ENCODE assay signal across 20 cellular contexts in genomic region chr16:57818377-57819055, GRCh38. TPM values are rescaled to one million over a fixed set of nuclear protein-coding genes. Genes with fewer than 3 reads are reported as not detected.
DNase-seq lines count a peak whose midpoint lies in the region; ATAC-seq and TF ChIP-seq lines count a peak whose summit lies in the region.
"Had no signal": no experiment of that assay in that cellular context is flagged by ENCODE, and none has a peak within 500 bp of the region (broad histone marks: within the 10 kb centered on the region; RNA-seq: fewer than 3 reads in every experiment).

No MANE protein-coding gene starts in this region.

- no peak overlapping the region for H3K4me3 ChIP-seq in right cardiac atrium (ENCODE audit: low read length)
- H3K4me3 ChIP-seq: coronary artery, gastrocnemius medialis, GM12878 had no signal

- no peak for TF ChIP-seq POLR2A in erythroblast (IDR thresholded peaks at IDR 0.05; ENCODE audit: low read length)

- H3K36me3 Mint-ChIP-seq in dendritic cell treated with granulocyte-macrophage colony-stimulating factor and Interleukin-4, amounts not matched to agents 40 ng/mL and 50 ng/mL, for 4 days (ENCODE audit: low read depth) = no peaks in the 10 kb centered on the region
- H3K36me3 Mint-ChIP-seq: activated naive CD4-positive, alpha-beta T cell treated with anti-CD3 and anti-CD28 coated beads, Interleukin-2, amount 50 U/mL, for 24 hours; CD8-positive, alpha-beta T cell; stimulated activated naive B cell treated with anti-CD40 and anti-IgM and Interleukin-4, amounts not matched to agents 10 μg/mL and 1 μg/mL and 100 μg/mL, for 72 hours; type B pancreatic cell had no signal

- H3K9me3 ChIP-seq in right cardiac atrium (ENCODE audit: control insufficient read depth, low read length) = no peaks in the 10 kb centered on the region
- H3K9me3 ChIP-seq: gastrocnemius medialis had no signal

- WGBS in right cardiac atrium = 87% methylated on average over 8 of the region's 8 CpGs

- no peaks in the 10 kb centered on the region for H3K9me3 Mint-ChIP-seq in dendritic cell treated with granulocyte-macrophage colony-stimulating factor and Interleukin-4, amounts not matched to agents 40 ng/mL and 50 ng/mL, for 4 days
- H3K9me3 Mint-ChIP-seq: activated CD4-positive, alpha-beta T cell treated with anti-CD3 and anti-CD28 coated beads, Interleukin-2, amount 10 ng/mL, durations not matched to agents 7 days and 5 days; activated naive CD4-positive, alpha-beta T cell treated with anti-CD3 and anti-CD28 coated beads, Interleukin-2, amount 50 U/mL, for 24 hours; CD8-positive, alpha-beta T cell; stimulated activated naive B cell treated with anti-CD40 and anti-IgM and Interleukin-4, amounts not matched to agents 10 μg/mL and 1 μg/mL and 100 μg/mL, for 72 hours; type B pancreatic cell had no signal

- TF ChIP-seq CTCF in omental fat pad (IDR thresholded peaks at IDR 0.05) = no peak

- peaks cover 42% of the 10 kb centered on the region for H3K4me1 Mint-ChIP-seq in dendritic cell treated with granulocyte-macrophage colony-stimulating factor and Interleukin-4, amounts not matched to agents 40 ng/mL and 50 ng/mL, for 4 days (ENCODE audit: low read depth)
- H3K4me1 Mint-ChIP-seq: activated naive CD4-positive, alpha-beta T cell treated with anti-CD3 and anti-CD28 coated beads, Interleukin-2, amount 50 U/mL, for 24 hours; stimulated activated naive B cell treated with anti-CD40 and anti-IgM and Interleukin-4, amounts not matched to agents 10 μg/mL and 1 μg/mL and 100 μg/mL, for 72 hours had no signal

- H3K4me3 Mint-ChIP-seq in dendritic cell treated with granulocyte-macrophage colony-stimulating factor and Interleukin-4, amounts not matched to agents 40 ng/mL and 50 ng/mL, for 4 days = no peak overlapping the region
- H3K4me3 Mint-ChIP-seq: activated CD4-positive, alpha-beta T cell treated with anti-CD3 and anti-CD28 coated beads, Interleukin-2, amount 10 ng/mL, durations not matched to agents 7 days and 5 days; activated naive CD4-positive, alpha-beta T cell treated with anti-CD3 and anti-CD28 coated beads, Interleukin-2, amount 50 U/mL, for 24 hours; CD8-positive, alpha-beta T cell; stimulated activated naive B cell treated with anti-CD40 and anti-IgM and Interleukin-4, amounts not matched to agents 10 μg/mL and 1 μg/mL and 100 μg/mL, for 72 hours; type B pancreatic cell had no signal

- H3K27me3 Mint-ChIP-seq in dendritic cell treated with granulocyte-macrophage colony-stimulating factor and Interleukin-4, amounts not matched to agents 40 ng/mL and 50 ng/mL, for 4 days = peaks cover 37% of the 10 kb centered on the region
- H3K27me3 Mint-ChIP-seq: activated naive CD4-positive, alpha-beta T cell treated with anti-CD3 and anti-CD28 coated beads, Interleukin-2, amount 50 U/mL, for 24 hours; type B pancreatic cell had no signal

- DNase-seq in COLO668 (lab: John Stamatoyannopoulos, UW; ENCODE audit: unreplicated experiment) (peak; percentile 86), NCI-H1417 (lab: John Stamatoyannopoulos, UW) (peak; percentile 61 to 97 (median 94)), NCI-H345 treated with DMSO at 0.1 percent for 48 hours (lab: John Stamatoyannopoulos, UW; ENCODE audit: unreplicated experiment) (peak; percentile 74), omental fat pad (ENCODE audit: low spot score) (no peak), right cardiac atrium (no peak), erythroblast (lab: John Stamatoyannopoulos, UW) (no peak)
- DNase-seq: activated CD4-positive, alpha-beta T cell treated with anti-CD3 and anti-CD28 coated beads, Interleukin-2, amount 10 ng/mL, durations not matched to agents 7 days and 5 days; activated T-cell treated with anti-CD3 and anti-CD28 coated beads for 4 hours; CD8-positive, alpha-beta T cell; gastrocnemius medialis; GOT3; NCI-H446; stimulated activated naive B cell treated with anti-CD40 and anti-IgM and Interleukin-4, amounts not matched to agents 10 μg/mL and 1 μg/mL and 100 μg/mL, for 72 hours had no signal

- ATAC-seq in omental fat pad (ENCODE audit: low FRiP score) = no peak
- ATAC-seq in HG03097 (IDR thresholded peaks at IDR 0.05; ENCODE audit: low FRiP score, unreplicated experiment) = no peak
- ATAC-seq in right cardiac atrium = no peak
- ATAC-seq: CD8-positive, alpha-beta T cell; gastrocnemius medialis; GM12878; stimulated activated naive B cell treated with anti-CD40 and anti-IgM and Interleukin-4, amounts not matched to agents 10 μg/mL and 1 μg/mL and 100 μg/mL, for 72 hours had no signal

- H3K4me1 ChIP-seq in right cardiac atrium (ENCODE audit: control insufficient read depth, insufficient read depth, low read length) = peaks cover 8% of the 10 kb centered on the region

- intact Hi-C loops in dendritic cell treated with granulocyte-macrophage colony-stimulating factor and Interleukin-4, amounts not matched to agents 40 ng/mL and 50 ng/mL, for 4 days (cut with micrococcal nuclease) = no loop called here
- intact Hi-C loops in right cardiac atrium (cut with DNase I) = no loop called here

- H3K27ac Mint-ChIP-seq in dendritic cell treated with granulocyte-macrophage colony-stimulating factor and Interleukin-4, amounts not matched to agents 40 ng/mL and 50 ng/mL, for 4 days = peak overlapping the region; percentile 31
- H3K27ac Mint-ChIP-seq: activated CD4-positive, alpha-beta T cell treated with anti-CD3 and anti-CD28 coated beads, Interleukin-2, amount 10 ng/mL, durations not matched to agents 7 days and 5 days; activated naive CD4-positive, alpha-beta T cell treated with anti-CD3 and anti-CD28 coated beads, Interleukin-2, amount 50 U/mL, for 24 hours; CD8-positive, alpha-beta T cell; progenitor cell of endocrine pancreas; stimulated activated naive B cell treated with anti-CD40 and anti-IgM and Interleukin-4, amounts not matched to agents 10 μg/mL and 1 μg/mL and 100 μg/mL, for 72 hours had no signal

- H3K27ac ChIP-seq in right cardiac atrium (ENCODE audit: low read length) = no peak overlapping the region
- H3K27ac ChIP-seq: coronary artery, gastrocnemius medialis had no signal

- H3K27me3 ChIP-seq in right cardiac atrium (ENCODE audit: control insufficient read depth, insufficient read depth) = no peaks in the 10 kb centered on the region
- H3K27me3 ChIP-seq: gastrocnemius medialis had no signal

RNA-seq across cellular contexts. Expression of gene KIFC3, which starts 16.2 kb away (rescaled TPM):
- total RNA-seq in omental fat pad (10 to 100 TPM; 41.5 to 96.9 (median 58.9) TPM), right cardiac atrium (10 to 100 TPM; 45.8 to 67.5 (median 50.0) TPM)
- polyA plus RNA-seq in right cardiac atrium = 39.9 TPM
- total RNA-seq: activated CD4-positive, alpha-beta T cell treated with anti-CD3 and anti-CD28 coated beads, Interleukin-2, amount 10 ng/mL, durations not matched to agents 7 days and 5 days had no signal

Comparison
In these comparisons a context has a peak if more than half of its experiments do, and no peak if none do; other contexts are left out.
1. DNase-seq: peak in COLO668 (single experiment), NCI-H1417 (3 of 3) and NCI-H345 treated with DMSO at 0.1 percent for 48 hours (single experiment); none in omental fat pad (single experiment), right cardiac atrium (0 of 3) and erythroblast (0 of 2).